ENCODE assay signal across 18 cellular contexts in genomic region chr6:106027316-106027715, GRCh38. TPM values are rescaled to one million over a fixed set of nuclear protein-coding genes. Genes with fewer than 3 reads are reported as not detected.
DNase-seq lines count a peak whose midpoint lies in the region; ATAC-seq and TF ChIP-seq lines count a peak whose summit lies in the region.
"Had no signal": no experiment of that assay in that cellular context is flagged by ENCODE, and none has a peak within 500 bp of the region (broad histone marks: within the 10 kb centered on the region; RNA-seq: fewer than 3 reads in every experiment).

No MANE protein-coding gene starts in this region.

- H4K20me1 ChIP-seq in BLaER1 treated with 17β-estradiol and CSF1 and Interleukin-3, amounts not matched to agents 10 nM and 100 nM = no peaks in the 10 kb centered on the region
- no peaks in the 10 kb centered on the region for H4K20me1 ChIP-seq in GM23338 (replicated peaks; ENCODE audit: insufficient read depth)

- TF ChIP-seq CTCF in GM23338 (conservative IDR thresholded peaks at IDR 0.05; ENCODE audit: low read depth in 2 of 2) (no peak), nephron progenitor cell (IDR thresholded peaks at IDR 0.05) (no peak), prostate gland (IDR thresholded peaks at IDR 0.05) (no peak)

- intact Hi-C loops in prostate gland (cut with DNase I) = no loop called here

- H3K4me3 Mint-ChIP-seq in GM23338 = no peak overlapping the region
- H3K4me3 Mint-ChIP-seq in nephron progenitor cell = peak overlapping the region; percentile 70
- H3K4me3 Mint-ChIP-seq: CD8-positive, alpha-beta T cell had no signal

- H3K4me3 ChIP-seq in BLaER1 treated with 17β-estradiol and CSF1 and Interleukin-3, amounts not matched to agents 10 nM and 100 nM = peak overlapping the region in 7 of 10 experiments; percentile 11 to 42 (median 30); a peak in 8 of 20 replicates
- H3K4me3 ChIP-seq in GM23338 = no peak overlapping the region
- peak overlapping the region; percentile 75 for H3K4me3 ChIP-seq in adipocyte (ENCODE audit: low read length)
- no peak overlapping the region for H3K4me3 ChIP-seq in prostate gland
- H3K4me3 ChIP-seq: Peyer's patch had no signal

- H3K4me1 ChIP-seq in BLaER1 treated with 17β-estradiol and CSF1 and Interleukin-3, amounts not matched to agents 10 nM and 100 nM = peaks cover 14 to 41% (median 23%) of the 10 kb centered on the region in 10 experiments
- H3K4me1 ChIP-seq in GM23338 (ENCODE audit: insufficient read depth) (peaks cover 15% of the 10 kb centered on the region), adipocyte (ENCODE audit: control insufficient read depth, insufficient read depth, low read length) (peaks cover 24% of the 10 kb centered on the region), prostate gland (replicated peaks) (no peaks in the 10 kb centered on the region)
- H3K4me1 ChIP-seq: Peyer's patch had no signal

- 29% methylated on average over 5 of the region's 5 CpGs for WGBS in prostate gland

- no peaks in the 10 kb centered on the region for H3K27me3 ChIP-seq in BLaER1 treated with 17β-estradiol and CSF1 and Interleukin-3, amounts not matched to agents 10 nM and 100 nM
- H3K27me3 ChIP-seq in GM23338 (ENCODE audit: insufficient read depth) (no peaks in the 10 kb centered on the region), adipocyte (replicated peaks; ENCODE audit: control insufficient read depth, insufficient read depth, low read length) (no peaks in the 10 kb centered on the region), prostate gland (replicated peaks; ENCODE audit: insufficient read depth) (no peaks in the 10 kb centered on the region)
- H3K27me3 ChIP-seq: Peyer's patch had no signal

- H3K27ac Mint-ChIP-seq in GM23338 (no peak overlapping the region), nephron progenitor cell (peak overlapping the region; percentile 77)
- H3K27ac Mint-ChIP-seq: CD8-positive, alpha-beta T cell had no signal

- no peaks in the 10 kb centered on the region for H3K9me2 ChIP-seq in GM23338 (ENCODE audit: insufficient read depth)

- DNase-seq in GM23338 (ENCODE audit: low spot score) (peak; percentile 16), adipocyte (ENCODE audit: low read depth) (no peak), nephron progenitor cell (peak; percentile 23), NCI-H187 treated with DMSO at 0.1 percent for 48 hours (lab: John Stamatoyannopoulos, UW) (no peak), prostate gland (ENCODE audit: low spot score) (no peak), DMS53 treated with DMSO at 0.1 percent for 48 hours (lab: John Stamatoyannopoulos, UW; ENCODE audit: unreplicated experiment) (no peak)
- DNase-seq in stimulated activated naive CD4-positive, alpha-beta T cell treated with Interleukin-2 at 50 U/mL for 16 hours (lab: John Stamatoyannopoulos, UW) = no peak
- DNase-seq: CD8-positive, alpha-beta T cell; MM.1S; NCI-H1105 treated with DMSO at 0.1 percent for 48 hours; NCI-H1930; NCI-H2171; NCI-H446 treated with DMSO at 0.1 percent for 48 hours; NCI-H774; Peyer's patch; Right ventricle myocardium superior had no signal

- H3K9ac ChIP-seq in BLaER1 treated with 17β-estradiol and CSF1 and Interleukin-3, amounts not matched to agents 10 nM and 100 nM = peak overlapping the region; percentile 46 to 73 (median 63); a peak in 19 of 22 replicates
- peak overlapping the region; percentile 57 for H3K9ac ChIP-seq in adipocyte (ENCODE audit: low read length)
- H3K9ac ChIP-seq: KMS-11 had no signal

- H3K4me2 ChIP-seq in BLaER1 treated with 17β-estradiol and CSF1 and Interleukin-3, amounts not matched to agents 10 nM and 100 nM = peak overlapping the region; percentile 55 to 80 (median 78)
- H3K4me2 ChIP-seq in GM23338 = 0 out of 2 replicates have a peak overlapping the region, but pooled peaks have one; percentile 53
- H3K4me2 ChIP-seq: KMS-11 had no signal

- no peaks in the 10 kb centered on the region for H3K36me3 ChIP-seq in BLaER1 treated with 17β-estradiol and CSF1 and Interleukin-3, amounts not matched to agents 10 nM and 100 nM
- H3K36me3 ChIP-seq in GM23338 (ENCODE audit: insufficient read depth) (no peaks in the 10 kb centered on the region), adipocyte (ENCODE audit: control insufficient read depth, insufficient read depth, low read length, severe bottlenecking) (no peaks in the 10 kb centered on the region), prostate gland (no peaks in the 10 kb centered on the region)
- H3K36me3 ChIP-seq: Peyer's patch had no signal

- H3K27me3 Mint-ChIP-seq in GM23338 (ENCODE audit: insufficient read depth, low read depth, poor library complexity) = peaks cover 3% of the 10 kb centered on the region
- no peaks in the 10 kb centered on the region for H3K27me3 Mint-ChIP-seq in nephron progenitor cell (ENCODE audit: low read depth, poor library complexity)

- peak overlapping the region; percentile 83 for H2AFZ ChIP-seq in GM23338

- no peaks in the 10 kb centered on the region for H3F3A ChIP-seq in GM23338 (replicated peaks; ENCODE audit: low read depth)

- TF ChIP-seq POLR2A in prostate gland (IDR thresholded peaks at IDR 0.05) = no peak

- no peaks in the 10 kb centered on the region for H3K36me3 Mint-ChIP-seq in GM23338 (ENCODE audit: low read depth)
- H3K36me3 Mint-ChIP-seq in nephron progenitor cell (ENCODE audit: low read depth) = peaks cover 10% of the 10 kb centered on the region
- H3K36me3 Mint-ChIP-seq: CD8-positive, alpha-beta T cell had no signal

- H3K9me3 Mint-ChIP-seq in GM23338 = no peaks in the 10 kb centered on the region
- no peaks in the 10 kb centered on the region for H3K9me3 Mint-ChIP-seq in nephron progenitor cell
- H3K9me3 Mint-ChIP-seq: CD8-positive, alpha-beta T cell had no signal

- no peaks in the 10 kb centered on the region for H3K9me3 ChIP-seq in BLaER1 treated with 17β-estradiol and CSF1 and Interleukin-3, amounts not matched to agents 10 nM and 100 nM (replicated peaks in 1 of 11)
- H3K9me3 ChIP-seq in adipocyte (ENCODE audit: control insufficient read depth, low read length) = no peaks in the 10 kb centered on the region
- no peaks in the 10 kb centered on the region for H3K9me3 ChIP-seq in prostate gland
- H3K9me3 ChIP-seq: Peyer's patch had no signal

- ATAC-seq in GM23338 = peak; percentile 67
- ATAC-seq: CD8-positive, alpha-beta T cell had no signal

- peak overlapping the region; percentile 48 to 85 (median 77) for H3K27ac ChIP-seq in BLaER1 treated with 17β-estradiol and CSF1 and Interleukin-3, amounts not matched to agents 10 nM and 100 nM
- H3K27ac ChIP-seq in GM23338 (ENCODE audit: low read depth) = no peak overlapping the region
- H3K27ac ChIP-seq in prostate gland = no peak overlapping the region
- H3K27ac ChIP-seq: KMS-11, Peyer's patch had no signal

- H3K79me2 ChIP-seq in GM23338 (replicated peaks; ENCODE audit: insufficient read depth) = no peaks in the 10 kb centered on the region

- H3K4me1 Mint-ChIP-seq in GM23338 (peaks cover 16% of the 10 kb centered on the region), nephron progenitor cell (peaks cover 56% of the 10 kb centered on the region)

TF ChIP-seq in GM23338, 12 proteins besides CTCF, POLR2A, EP300 and RAD21 (continues in another document):
- TF ChIP-seq, protein P1, sequence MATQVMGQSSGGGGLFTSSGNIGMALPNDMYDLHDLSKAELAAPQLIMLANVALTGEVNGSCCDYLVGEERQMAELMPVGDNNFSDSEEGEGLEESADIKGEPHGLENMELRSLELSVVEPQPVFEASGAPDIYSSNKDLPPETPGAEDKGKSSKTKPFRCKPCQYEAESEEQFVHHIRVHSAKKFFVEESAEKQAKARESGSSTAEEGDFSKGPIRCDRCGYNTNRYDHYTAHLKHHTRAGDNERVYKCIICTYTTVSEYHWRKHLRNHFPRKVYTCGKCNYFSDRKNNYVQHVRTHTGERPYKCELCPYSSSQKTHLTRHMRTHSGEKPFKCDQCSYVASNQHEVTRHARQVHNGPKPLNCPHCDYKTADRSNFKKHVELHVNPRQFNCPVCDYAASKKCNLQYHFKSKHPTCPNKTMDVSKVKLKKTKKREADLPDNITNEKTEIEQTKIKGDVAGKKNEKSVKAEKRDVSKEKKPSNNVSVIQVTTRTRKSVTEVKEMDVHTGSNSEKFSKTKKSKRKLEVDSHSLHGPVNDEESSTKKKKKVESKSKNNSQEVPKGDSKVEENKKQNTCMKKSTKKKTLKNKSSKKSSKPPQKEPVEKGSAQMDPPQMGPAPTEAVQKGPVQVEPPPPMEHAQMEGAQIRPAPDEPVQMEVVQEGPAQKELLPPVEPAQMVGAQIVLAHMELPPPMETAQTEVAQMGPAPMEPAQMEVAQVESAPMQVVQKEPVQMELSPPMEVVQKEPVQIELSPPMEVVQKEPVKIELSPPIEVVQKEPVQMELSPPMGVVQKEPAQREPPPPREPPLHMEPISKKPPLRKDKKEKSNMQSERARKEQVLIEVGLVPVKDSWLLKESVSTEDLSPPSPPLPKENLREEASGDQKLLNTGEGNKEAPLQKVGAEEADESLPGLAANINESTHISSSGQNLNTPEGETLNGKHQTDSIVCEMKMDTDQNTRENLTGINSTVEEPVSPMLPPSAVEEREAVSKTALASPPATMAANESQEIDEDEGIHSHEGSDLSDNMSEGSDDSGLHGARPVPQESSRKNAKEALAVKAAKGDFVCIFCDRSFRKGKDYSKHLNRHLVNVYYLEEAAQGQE (IDR thresholded peaks at IDR 0.05; ENCODE audit: unreplicated experiment) = no peak
- TF ChIP-seq CREB1 (CRISPR knock-in tag; IDR thresholded peaks at IDR 0.05; ENCODE audit: low read depth) = no peak
- no peak for TF ChIP-seq ZNF331 (CRISPR knock-in tag; IDR thresholded peaks at IDR 0.05; ENCODE audit: low read depth)
- TF ChIP-seq POLR2AphosphoS5 (IDR thresholded peaks at IDR 0.05; ENCODE audit: low read depth) = no peak
- TF ChIP-seq EZH2phosphoT487 (IDR thresholded peaks at IDR 0.05; ENCODE audit: unreplicated experiment) = no peak
- no peak for TF ChIP-seq STAT1 (IDR thresholded peaks at IDR 0.05; ENCODE audit: unreplicated experiment)
- no peak for TF ChIP-seq ZNF114 (CRISPR knock-in tag; IDR thresholded peaks at IDR 0.05)
- no peak for TF ChIP-seq EZH2 (IDR thresholded peaks at IDR 0.05; ENCODE audit: low read depth, unreplicated experiment)
- TF ChIP-seq, protein P2, sequence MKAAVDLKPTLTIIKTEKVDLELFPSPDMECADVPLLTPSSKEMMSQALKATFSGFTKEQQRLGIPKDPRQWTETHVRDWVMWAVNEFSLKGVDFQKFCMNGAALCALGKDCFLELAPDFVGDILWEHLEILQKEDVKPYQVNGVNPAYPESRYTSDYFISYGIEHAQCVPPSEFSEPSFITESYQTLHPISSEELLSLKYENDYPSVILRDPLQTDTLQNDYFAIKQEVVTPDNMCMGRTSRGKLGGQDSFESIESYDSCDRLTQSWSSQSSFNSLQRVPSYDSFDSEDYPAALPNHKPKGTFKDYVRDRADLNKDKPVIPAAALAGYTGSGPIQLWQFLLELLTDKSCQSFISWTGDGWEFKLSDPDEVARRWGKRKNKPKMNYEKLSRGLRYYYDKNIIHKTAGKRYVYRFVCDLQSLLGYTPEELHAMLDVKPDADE (IDR thresholded peaks at IDR 0.05) = no peak
- TF ChIP-seq NANOG (IDR thresholded peaks at IDR 0.05; ENCODE audit: borderline replicate concordance) = no peak
- no peak for TF ChIP-seq JUNB (IDR thresholded peaks at IDR 0.05; ENCODE audit: unreplicated experiment)

RNA-seq across cellular contexts. Expression of gene PRDM1, which starts 58.8 kb away (rescaled TPM):
- 0.62 and 0.73 TPM in 2 replicates for total RNA-seq in GM23338 (2014; rRNA removed; shearing (Covaris generic))
- 0.65 and 0.90 TPM in 2 replicates for polyA plus RNA-seq in GM23338 (2016; fragmentation: Nextera tagmentation; extraction: Ambion mirVana)
- total RNA-seq in prostate gland = 1 to 10 TPM; 3.5 TPM

Comparison
In these comparisons a context has a peak if more than half of its experiments do, and no peak if none do; other contexts are left out.
1. H3K27ac ChIP-seq: peak in BLaER1 treated with 17β-estradiol and CSF1 and Interleukin-3, amounts not matched to agents 10 nM and 100 nM (11 of 11); none in GM23338 (single experiment) and prostate gland (0 of 2).
2. H3K4me3 ChIP-seq: peak in BLaER1 treated with 17β-estradiol and CSF1 and Interleukin-3, amounts not matched to agents 10 nM and 100 nM (7 of 10) and adipocyte (single experiment); none in GM23338 (single experiment) and prostate gland (0 of 2).
3. DNase-seq: peak in GM23338 (single experiment) and nephron progenitor cell (single experiment); none in adipocyte (single experiment), stimulated activated naive CD4-positive, alpha-beta T cell treated with Interleukin-2 at 50 U/mL for 16 hours (single experiment), NCI-H187 treated with DMSO at 0.1 percent for 48 hours (single experiment), prostate gland (single experiment) and DMS53 treated with DMSO at 0.1 percent for 48 hours (single experiment).